Comparison of ENCODE assay signal across 22 cellular contexts in the genomic region with DNA sequence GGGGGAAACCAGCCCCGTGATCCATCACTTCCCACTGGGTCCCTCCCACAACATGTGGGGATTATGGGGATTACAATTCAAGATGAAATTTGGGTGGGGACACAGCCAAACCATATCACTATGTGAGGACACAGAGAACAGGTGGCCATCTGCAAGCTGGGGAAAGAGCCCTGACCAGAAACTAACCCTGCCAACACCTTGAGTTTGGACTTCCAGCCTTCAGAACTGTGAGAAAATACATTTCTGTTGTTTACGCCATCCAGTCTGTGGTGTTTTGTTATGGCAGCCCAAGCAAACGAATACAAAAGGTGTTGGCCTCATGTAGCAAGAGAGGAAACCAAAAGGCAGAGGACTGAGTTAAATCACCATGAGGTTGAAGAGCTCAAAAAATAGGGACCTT.
"Had no signal": no experiment of that assay in that cellular context is flagged by ENCODE, and none has a peak within 500 bp of the region (broad histone marks: within the 10 kb centered on the region; RNA-seq: fewer than 3 reads in every experiment).

No MANE protein-coding gene starts in this region.

- H3K4me1 ChIP-seq: colonic mucosa, esophagus muscularis mucosa, esophagus squamous epithelium, foreskin keratinocyte, gastrocnemius medialis, gastroesophageal sphincter, heart left ventricle, heart right ventricle had no signal

- DNase-seq: colonic mucosa; cortex of kidney; dermis blood vessel endothelial cell; dorsolateral prefrontal cortex; effector CD4-positive, alpha-beta T cell; effector CD8-positive, alpha-beta T cell; effector memory CD4-positive, alpha-beta T cell; effector memory CD8-positive, alpha-beta T cell; endodermal cell; erythroblast; esophagus squamous epithelium; foreskin fibroblast; foreskin keratinocyte; foreskin melanocyte; gastrocnemius medialis; glutamatergic neuron; heart left ventricle; heart right ventricle had no signal

- H3K27ac ChIP-seq: colonic mucosa, coronary artery, dorsolateral prefrontal cortex, epithelial cell of prostate, esophagus muscularis mucosa, esophagus squamous epithelium, foreskin keratinocyte, gastrocnemius medialis, gastroesophageal sphincter, heart left ventricle, heart right ventricle had no signal

- H3K27me3 ChIP-seq: colonic mucosa, esophagus muscularis mucosa, foreskin keratinocyte, gastrocnemius medialis, gastroesophageal sphincter, heart left ventricle had no signal

- H3K4me3 ChIP-seq: colonic mucosa, coronary artery, dorsolateral prefrontal cortex, esophagus muscularis mucosa, esophagus squamous epithelium, gastrocnemius medialis, gastroesophageal sphincter, heart left ventricle, heart right ventricle had no signal

- H3K9me3 ChIP-seq: colonic mucosa, esophagus muscularis mucosa, gastrocnemius medialis had no signal

- H3K36me3 ChIP-seq: colonic mucosa, esophagus muscularis mucosa, esophagus squamous epithelium, gastrocnemius medialis, gastroesophageal sphincter, heart left ventricle, heart right ventricle had no signal
